23 cellular contexts compared by ENCODE assay signal in genomic region chr5:88741964-88742363, GRCh38.
"Had no signal": no experiment of that assay in that cellular context is flagged by ENCODE, and none has a peak within 500 bp of the region (broad histone marks: within the 10 kb centered on the region; RNA-seq: fewer than 3 reads in every experiment).

No MANE protein-coding gene starts in this region.

- FAIRE-seq: TTC549 had no signal

- H3K9me3 ChIP-seq: body of pancreas, tibial artery had no signal

- ATAC-seq: activated CD4-positive, alpha-beta T cell treated with anti-CD3 and anti-CD28 coated beads for 36 hours; body of pancreas; left colon; stimulated activated naive CD8-positive, alpha-beta T cell treated with anti-CD3 and anti-CD28 coated beads, Interleukin-15, Interleukin-2, amounts not matched to agents 100 U/mL and 50 U/mL, for 24 hours had no signal

- H3K27me3 ChIP-seq: body of pancreas, tibial artery had no signal

- H3K4me3 ChIP-seq: body of pancreas, lung, tibial artery had no signal

- DNase-seq: activated CD4-positive, alpha-beta T cell treated with anti-CD3 and anti-CD28 coated beads for 36 hours; activated CD4-positive, alpha-beta T cell treated with anti-CD3 and anti-CD28 coated beads, Interleukin-2, amount 50 U/mL, for 48 hours; activated naive CD4-positive, alpha-beta T cell treated with Interleukin-2 at 50 U/mL for 16 hours; activated naive CD8-positive, alpha-beta T cell treated with anti-CD3 and anti-CD28 coated beads, Interleukin-2, amount 10 ng/mL, durations not matched to agents 7 days and 5 days; activated T-cell treated with anti-CD3 and anti-CD28 coated beads, Interleukin-2, amount 50 U/mL, for 1 hour; body of pancreas; endodermal cell; foreskin fibroblast; glutamatergic neuron; hypothalamus; islet precursor cell; left colon; midbrain; occipital lobe; stimulated activated CD4-positive, alpha-beta T cell treated with anti-CD3 and anti-CD28 coated beads, Interleukin-12 subunit alpha, Interleukin-12 subunit beta, amount 100 ng/mL, for 4 hours; stimulated activated CD4-positive, alpha-beta T cell treated with anti-CD3 and anti-CD28 coated beads, Interleukin-1b, Interleukin-23, amount 100 ng/mL, for 48 hours; stimulated activated CD8-positive, alpha-beta memory T cell treated with anti-CD3 and anti-CD28 coated beads, Interleukin-4, amount 100 ng/mL, for 48 hours; stimulated activated naive CD8-positive, alpha-beta T cell treated with anti-CD3 and anti-CD28 coated beads, Interleukin-15, Interleukin-2, amounts not matched to agents 100 U/mL and 50 U/mL, for 24 hours; substantia nigra; tibial artery had no signal

- H3K27ac ChIP-seq: body of pancreas, epithelial cell of prostate, tibial artery had no signal
